Comparison of ENCODE assay signal across 32 cellular contexts in genomic region chr12:69117566-69118266, GRCh38.
"Had no signal": no experiment of that assay in that cellular context is flagged by ENCODE, and none has a peak within 500 bp of the region (broad histone marks: within the 10 kb centered on the region; RNA-seq: fewer than 3 reads in every experiment).

No MANE protein-coding gene starts in this region.

- H3K4me1 ChIP-seq: breast epithelium had no signal

- H3K4me3 ChIP-seq: adrenal gland, body of pancreas, breast epithelium had no signal

- H3K27me3 Mint-ChIP-seq: activated B cell treated with CpG ODN at 0.5 μM for 24 hours; activated CD4-positive, alpha-beta T cell treated with anti-CD3 and anti-CD28 coated beads, Interleukin-2, amount 10 ng/mL, durations not matched to agents 7 days and 5 days; activated naive CD4-positive, alpha-beta T cell treated with anti-CD3 and anti-CD28 coated beads, Interleukin-2, amount 50 U/mL, for 24 hours; activated naive CD8-positive, alpha-beta T cell; activated T-cell treated with anti-CD3 and anti-CD28 coated beads, Interleukin-2, amount 50 U/mL, for 24 hours had no signal

- H3K27ac Mint-ChIP-seq: activated B cell treated with CpG ODN at 0.5 μM for 24 hours; activated CD4-positive, alpha-beta memory T cell treated with anti-CD3 and anti-CD28 coated beads, Interleukin-2, amount 10 ng/mL, durations not matched to agents 7 days and 5 days; activated CD4-positive, alpha-beta T cell treated with anti-CD3 and anti-CD28 coated beads, Interleukin-2, amount 10 ng/mL, durations not matched to agents 7 days and 5 days; activated CD8-positive, alpha-beta memory T cell treated with anti-CD3 and anti-CD28 coated beads, Interleukin-2, amount 10 ng/mL, durations not matched to agents 7 days and 5 days; activated CD8-positive, alpha-beta T cell treated with anti-CD3 and anti-CD28 coated beads, Interleukin-2, amount 10 ng/mL, durations not matched to agents 7 days and 5 days; activated naive CD4-positive, alpha-beta T cell treated with anti-CD3 and anti-CD28 coated beads, Interleukin-2, amount 10 ng/mL, durations not matched to agents 7 days and 5 days; activated naive CD4-positive, alpha-beta T cell treated with anti-CD3 and anti-CD28 coated beads, Interleukin-2, amount 50 U/mL, for 24 hours; activated naive CD8-positive, alpha-beta T cell; activated T-cell treated with anti-CD3 and anti-CD28 coated beads, Interleukin-2, amount 50 U/mL, for 24 hours; activated T-helper 2 cell treated with anti-CD3 and anti-CD28 coated beads, Interferon-gamma antibody, Interleukin-2, Interleukin-4, amounts not matched to agents 10 μg/mL and 5 μg/mL and 100 μg/mL, durations not matched to agents 14 hours and 24 hours and 36 hours; T-helper 1 cell treated with Interleukin-12 subunit alpha and Interleukin-12 subunit beta and Interleukin-4 antibody, amounts not matched to agents 30 μg/mL and 1 μg/mL, for 36 hours; T-helper 2 cell treated with Interferon-gamma antibody and Interleukin-4, amounts not matched to agents 5 μg/mL and 100 μg/mL, for 36 hours had no signal

- DNase-seq: activated B cell treated with CpG ODN at 0.5 μM for 24 hours; activated CD4-positive, alpha-beta memory T cell treated with anti-CD3 and anti-CD28 coated beads, Interleukin-2, amount 10 ng/mL, durations not matched to agents 7 days and 5 days; activated CD4-positive, alpha-beta T cell treated with anti-CD3 and anti-CD28 coated beads for 4 hours; activated CD4-positive, alpha-beta T cell treated with anti-CD3 and anti-CD28 coated beads, Interleukin-2, amount 10 ng/mL, durations not matched to agents 7 days and 5 days; activated CD4-positive, alpha-beta T cell treated with anti-CD3 and anti-CD28 coated beads, Interleukin-2, amount 50 U/mL, for 48 hours; activated CD4-positive, CD25-positive, alpha-beta regulatory T cell treated with anti-CD3 and anti-CD28 coated beads, Interleukin-2, amount 50 U/mL, for 72 hours; activated CD8-positive, alpha-beta memory T cell treated with anti-CD3 and anti-CD28 coated beads for 24 hours; activated CD8-positive, alpha-beta memory T cell treated with anti-CD3 and anti-CD28 coated beads, Interleukin-2, amount 10 ng/mL, durations not matched to agents 7 days and 5 days; activated CD8-positive, alpha-beta memory T cell treated with anti-CD3 and anti-CD28 coated beads, Interleukin-2, amount 50 U/mL, for 48 hours; activated CD8-positive, alpha-beta T cell treated with anti-CD3 and anti-CD28 coated beads, Interleukin-2, amount 10 ng/mL, durations not matched to agents 7 days and 5 days; activated effector memory CD4-positive, alpha-beta T cell treated with Interleukin-2 at 50 U/mL for 16 hours; activated gamma-delta T cell; activated naive CD4-positive, alpha-beta T cell treated with anti-CD3 and anti-CD28 coated beads, Interleukin-2, amount 10 ng/mL, durations not matched to agents 7 days and 5 days; activated naive CD4-positive, alpha-beta T cell treated with Interleukin-2 at 50 U/mL for 16 hours; activated T-cell treated with anti-CD3 and anti-CD28 coated beads, Interleukin-2, amount 50 U/mL, for 24 hours; activated T-cell treated with anti-CD3 and anti-CD28 coated beads, Interleukin-2, amount 50 U/mL, for 48 hours; adrenal gland; amniotic stem cell; aorta; body of pancreas; brain microvascular endothelial cell; central memory CD4-positive, alpha-beta T cell; T-helper 1 cell; T-helper 2 cell; T-helper 9 cell had no signal

- H3K4me3 Mint-ChIP-seq: activated B cell treated with CpG ODN at 0.5 μM for 24 hours; activated CD4-positive, alpha-beta memory T cell treated with anti-CD3 and anti-CD28 coated beads, Interleukin-2, amount 10 ng/mL, durations not matched to agents 7 days and 5 days; activated CD4-positive, alpha-beta T cell treated with anti-CD3 and anti-CD28 coated beads, Interleukin-2, amount 10 ng/mL, durations not matched to agents 7 days and 5 days; activated CD8-positive, alpha-beta memory T cell treated with anti-CD3 and anti-CD28 coated beads, Interleukin-2, amount 10 ng/mL, durations not matched to agents 7 days and 5 days; activated CD8-positive, alpha-beta T cell treated with anti-CD3 and anti-CD28 coated beads, Interleukin-2, amount 10 ng/mL, durations not matched to agents 7 days and 5 days; activated naive CD4-positive, alpha-beta T cell treated with anti-CD3 and anti-CD28 coated beads, Interleukin-2, amount 10 ng/mL, durations not matched to agents 7 days and 5 days; activated naive CD4-positive, alpha-beta T cell treated with anti-CD3 and anti-CD28 coated beads, Interleukin-2, amount 50 U/mL, for 24 hours; activated naive CD8-positive, alpha-beta T cell; activated T-cell treated with anti-CD3 and anti-CD28 coated beads, Interleukin-2, amount 50 U/mL, for 24 hours; T-helper 1 cell treated with Interleukin-12 subunit alpha and Interleukin-12 subunit beta and Interleukin-4 antibody, amounts not matched to agents 30 μg/mL and 1 μg/mL, for 36 hours; T-helper 2 cell treated with Interferon-gamma antibody and Interleukin-4, amounts not matched to agents 5 μg/mL and 100 μg/mL, for 36 hours had no signal

- H3K9me3 Mint-ChIP-seq: activated B cell treated with CpG ODN at 0.5 μM for 24 hours; activated CD4-positive, alpha-beta memory T cell treated with anti-CD3 and anti-CD28 coated beads, Interleukin-2, amount 10 ng/mL, durations not matched to agents 7 days and 5 days; activated CD4-positive, alpha-beta T cell treated with anti-CD3 and anti-CD28 coated beads, Interleukin-2, amount 10 ng/mL, durations not matched to agents 7 days and 5 days; activated naive CD4-positive, alpha-beta T cell treated with anti-CD3 and anti-CD28 coated beads, Interleukin-2, amount 10 ng/mL, durations not matched to agents 7 days and 5 days; activated naive CD4-positive, alpha-beta T cell treated with anti-CD3 and anti-CD28 coated beads, Interleukin-2, amount 50 U/mL, for 24 hours; activated T-cell treated with anti-CD3 and anti-CD28 coated beads, Interleukin-2, amount 50 U/mL, for 24 hours; activated T-helper 2 cell treated with anti-CD3 and anti-CD28 coated beads, Interferon-gamma antibody, Interleukin-2, Interleukin-4, amounts not matched to agents 10 μg/mL and 5 μg/mL and 100 μg/mL, durations not matched to agents 14 hours and 24 hours and 36 hours; T-helper 1 cell treated with Interleukin-12 subunit alpha and Interleukin-12 subunit beta and Interleukin-4 antibody, amounts not matched to agents 30 μg/mL and 1 μg/mL, for 36 hours; T-helper 2 cell treated with Interferon-gamma antibody and Interleukin-4, amounts not matched to agents 5 μg/mL and 100 μg/mL, for 36 hours had no signal

- H3K4me1 Mint-ChIP-seq: activated B cell treated with CpG ODN at 0.5 μM for 24 hours; activated CD4-positive, alpha-beta memory T cell treated with anti-CD3 and anti-CD28 coated beads, Interleukin-2, amount 10 ng/mL, durations not matched to agents 7 days and 5 days; activated CD4-positive, alpha-beta T cell treated with anti-CD3 and anti-CD28 coated beads, Interleukin-2, amount 10 ng/mL, durations not matched to agents 7 days and 5 days; activated CD8-positive, alpha-beta memory T cell treated with anti-CD3 and anti-CD28 coated beads, Interleukin-2, amount 10 ng/mL, durations not matched to agents 7 days and 5 days; activated naive CD4-positive, alpha-beta T cell treated with anti-CD3 and anti-CD28 coated beads, Interleukin-2, amount 10 ng/mL, durations not matched to agents 7 days and 5 days; activated naive CD4-positive, alpha-beta T cell treated with anti-CD3 and anti-CD28 coated beads, Interleukin-2, amount 50 U/mL, for 24 hours had no signal

- H3K36me3 ChIP-seq: adrenal gland, brain microvascular endothelial cell, breast epithelium had no signal

- H3K27me3 ChIP-seq: adrenal gland, body of pancreas, brain microvascular endothelial cell, breast epithelium had no signal

- ATAC-seq: activated CD8-positive, alpha-beta memory T cell treated with anti-CD3 and anti-CD28 coated beads, Interleukin-2, amount 10 ng/mL, durations not matched to agents 7 days and 5 days; activated CD8-positive, alpha-beta T cell treated with anti-CD3 and anti-CD28 coated beads, Interleukin-2, amount 10 ng/mL, durations not matched to agents 7 days and 5 days; body of pancreas had no signal

- H3K36me3 Mint-ChIP-seq: activated CD8-positive, alpha-beta memory T cell treated with anti-CD3 and anti-CD28 coated beads, Interleukin-2, amount 10 ng/mL, durations not matched to agents 7 days and 5 days; activated naive CD4-positive, alpha-beta T cell treated with anti-CD3 and anti-CD28 coated beads, Interleukin-2, amount 10 ng/mL, durations not matched to agents 7 days and 5 days; activated naive CD4-positive, alpha-beta T cell treated with anti-CD3 and anti-CD28 coated beads, Interleukin-2, amount 50 U/mL, for 24 hours; activated naive CD8-positive, alpha-beta T cell had no signal

- H3K27ac ChIP-seq: adrenal gland, body of pancreas, brain microvascular endothelial cell, breast epithelium, VCaP had no signal

- H3K9me3 ChIP-seq: adrenal gland, body of pancreas, breast epithelium had no signal
